Comparison of ENCODE assay signal across 2 cellular contexts in genomic region chrM:6069-6698, GRCh38.
DNase-seq lines count a peak whose midpoint lies in the region; ATAC-seq, FAIRE-seq and TF ChIP-seq lines count a peak whose summit lies in the region.
"Not testable (repeated sequence)": the region's sequence is repeated elsewhere in the genome, so short reads cannot be mapped to it uniquely, and the experiment has no call there.

No MANE protein-coding gene starts in this region.

- not testable (repeated sequence) for BruUV-seq in K562 (replicated peaks; lab: Mats Ljungman, UMichigan); HepG2 (replicated peaks; lab: Mats Ljungman, UMichigan)

- not testable (repeated sequence) for TF ChIP-seq CTCF in K562 (IDR thresholded peaks at IDR 0.05 in 2 of 3, conservative IDR thresholded peaks at IDR 0.05 in 1 of 3; ENCODE audit: insufficient read depth in 2 of 3, low read depth in 1 of 3, low read length in 3 of 3); HepG2 (CRISPR knock-in tag; IDR thresholded peaks at IDR 0.05)

- not testable (repeated sequence) for TF ChIP-seq RAD21 in K562 (CRISPR knock-in tag; conservative IDR thresholded peaks at IDR 0.05 in 1 of 2, IDR thresholded peaks at IDR 0.05 in 1 of 2); HepG2 (CRISPR knock-in tag; IDR thresholded peaks at IDR 0.05)

- not testable (repeated sequence) for H4K20me1 ChIP-seq in K562 (replicated peaks; ENCODE audit: control insufficient read depth, insufficient read depth, low read length); HepG2 (ENCODE audit: insufficient read depth, low read length)

- not testable (repeated sequence) for H3K36me3 ChIP-seq in K562 (ENCODE audit: control insufficient read depth, insufficient read depth, low read length); HepG2 (replicated peaks in 1 of 2; ENCODE audit: control insufficient read depth in 1 of 2, insufficient read depth in 2 of 2, low read length in 2 of 2)

- POLR2A ChIA-PET in K562 (lab: Yijun Ruan, JAX) (interaction anchor here (8.8 kb wide), 1 partner anchor 6 kb away, joined by 53806 read pairs; no protein-coding TSS in a partner anchor), HepG2 (lab: Yijun Ruan, JAX) (interaction anchor here (8.8 kb wide), 1 partner anchor 6 kb away, joined by 3907 read pairs; no protein-coding TSS in a partner anchor)

- H2AFZ ChIP-seq in K562 (ENCODE audit: low read depth, low read length); HepG2 (ENCODE audit: low read length): not testable (repeated sequence)

- not testable (repeated sequence) for H3K4me2 ChIP-seq in K562 (ENCODE audit: insufficient read depth, low read length); HepG2 (ENCODE audit: low read depth, low read length)

- not testable (repeated sequence) for FAIRE-seq in K562 (lab: Jason Lieb, UNC); HepG2 (lab: Jason Lieb, UNC)

- WGBS in K562 (ENCODE audit: insufficient coverage, low coverage, missing lambda C conversion rate): under 1% methylated on average over 18 of the region's 19 CpGs
- WGBS in HepG2 (ENCODE audit: low lambda C conversion rate): under 1% methylated on average over 19 of the region's 19 CpGs

- in situ Hi-C loops in K562 (cut with MboI); HepG2 (cut with HindIII; ENCODE audit: extremely low pct_ligation_motif_present, low pct_unique_long_range_greater_than_20kb): not testable (repeated sequence)

- not testable (repeated sequence) for ATAC-seq in K562, HepG2

- H3K27me3 ChIP-seq in K562 (ENCODE audit: control insufficient read depth in 2 of 2, insufficient read depth in 2 of 2, low read length in 2 of 2); HepG2 (ENCODE audit: control insufficient read depth in 1 of 2, insufficient read depth in 2 of 2, low read length in 2 of 2): not testable (repeated sequence)

- CTCF ChIA-PET in K562 (lab: Yijun Ruan, JAX; ENCODE audit: low intra/inter-chr PET ratio): interaction anchor here (8.8 kb wide), 1 partner anchor 7 kb away, joined by 1054 read pairs; no protein-coding TSS in a partner anchor
- CTCF ChIA-PET in HepG2 (lab: Yijun Ruan, JAX; ENCODE audit: low intra/inter-chr PET ratio, low total read pairs): interaction anchor here (7.2 kb wide), 1 partner anchor 6 kb away, joined by 518 read pairs; no protein-coding TSS in a partner anchor

- DNase-seq in K562 (ENCODE audit: extremely low read depth in 1 of 4, low spot score in 3 of 4); HepG2 (ENCODE audit: low spot score): not testable (repeated sequence)

- H3K27ac ChIP-seq in K562 (ENCODE audit: extremely low read depth, low read depth, low read length); HepG2 (ENCODE audit: extremely low read length, insufficient read depth, low read length): not testable (repeated sequence)

- not testable (repeated sequence) for H3K79me2 ChIP-seq in K562 (ENCODE audit: control insufficient read depth, insufficient read depth, low read length); HepG2 (ENCODE audit: insufficient read depth, low read length)

- not testable (repeated sequence) for H3K9me1 ChIP-seq in K562 (ENCODE audit: control insufficient read depth, insufficient read depth, low read length)

- H3K9me3 ChIP-seq in K562 (replicated peaks; ENCODE audit: control insufficient read depth, insufficient read depth, low read depth, low read length); HepG2 (ENCODE audit: low read length): not testable (repeated sequence)

- not testable (repeated sequence) for TF ChIP-seq POLR2A in K562 (conservative IDR thresholded peaks at IDR 0.05); HepG2 (IDR thresholded peaks at IDR 0.05; ENCODE audit: insufficient read depth in 1 of 2, low read depth in 2 of 2, low read length in 2 of 2)

- not testable (repeated sequence) for TF ChIP-seq EP300 in K562 (IDR thresholded peaks at IDR 0.05; ENCODE audit: low read length); HepG2 (IDR thresholded peaks at IDR 0.05; ENCODE audit: low read depth in 2 of 2, low read length in 2 of 2); HepG2 (CRISPR knock-in tag; IDR thresholded peaks at IDR 0.05; ENCODE audit: borderline replicate concordance)

- intact Hi-C loops in K562 (cut with micrococcal nuclease); HepG2 (cut with micrococcal nuclease; ENCODE audit: unreplicated experiment): not testable (repeated sequence)

- not testable (repeated sequence) for H3K4me3 ChIP-seq in K562; HepG2 (replicated peaks in 1 of 3; ENCODE audit: insufficient read depth in 1 of 3, low read depth in 2 of 3, low read length in 3 of 3)

- not testable (repeated sequence) for H3K4me1 ChIP-seq in K562 (replicated peaks in 1 of 2; ENCODE audit: control insufficient read depth in 2 of 2, insufficient read depth in 2 of 2, low read length in 2 of 2); HepG2 (ENCODE audit: insufficient read depth, low read length)

- not testable (repeated sequence) for H3K9ac ChIP-seq in K562 (ENCODE audit: insufficient read depth in 1 of 2, low read depth in 2 of 2, low read length in 2 of 2); HepG2 (ENCODE audit: insufficient read depth, low read depth, low read length)

TF ChIP-seq in K562, 482 proteins besides CTCF, POLR2A, EP300 and RAD21:
- TF ChIP-seq HNRNPH1 (optimal IDR thresholded peaks at IDR 0.05; ENCODE audit: low read depth, low read length): peak; percentile 92

TF ChIP-seq in HepG2, 621 proteins besides CTCF, POLR2A, EP300 and RAD21:
- TF ChIP-seq XRCC5 (optimal IDR thresholded peaks at IDR 0.05; ENCODE audit: low read length) (peak; percentile 68), HNRNPH1 (optimal IDR thresholded peaks at IDR 0.05; ENCODE audit: low read depth, low read length) (peak; percentile 99), TEAD3 (CRISPR knock-in tag; optimal IDR thresholded peaks at IDR 0.05; ENCODE audit: borderline replicate concordance) (peak; percentile 94)
